Comparison of ENCODE assay signal across 12 cellular contexts in genomic region chr19:54939538-54939937, GRCh38. TPM values are rescaled to one million over a fixed set of nuclear protein-coding genes. Genes with fewer than 3 reads are reported as not detected.
"Had no signal": no experiment of that assay in that cellular context is flagged by ENCODE, and none has a peak within 500 bp of the region (broad histone marks: within the 10 kb centered on the region; RNA-seq: fewer than 3 reads in every experiment).

No MANE protein-coding gene starts in this region.

RNA-seq across cellular contexts. Expression of gene NLRP7, which starts 7.8 kb away (rescaled TPM):
- total RNA-seq: activated CD4-positive, alpha-beta memory T cell treated with anti-CD3 and anti-CD28 coated beads, Interleukin-2, amount 10 ng/mL, durations not matched to agents 7 days and 5 days; activated CD4-positive, alpha-beta T cell treated with anti-CD3 and anti-CD28 coated beads for 36 hours; activated CD4-positive, alpha-beta T cell treated with anti-CD3 and anti-CD28 coated beads, Interleukin-2, amount 10 ng/mL, durations not matched to agents 7 days and 5 days; activated CD8-positive, alpha-beta memory T cell treated with anti-CD3 and anti-CD28 coated beads, Interleukin-2, amount 10 ng/mL, durations not matched to agents 7 days and 5 days; activated CD8-positive, alpha-beta T cell treated with anti-CD3 and anti-CD28 coated beads, Interleukin-2, amount 10 ng/mL, durations not matched to agents 7 days and 5 days; activated naive CD8-positive, alpha-beta T cell treated with anti-CD3 and anti-CD28 coated beads, Interleukin-2, amount 10 ng/mL, durations not matched to agents 7 days and 5 days; activated T-helper 2 cell treated with anti-CD3 and anti-CD28 coated beads, Interferon-gamma antibody, Interleukin-2, Interleukin-4, amounts not matched to agents 10 μg/mL and 5 μg/mL and 100 μg/mL, durations not matched to agents 14 hours and 24 hours and 36 hours; ascending aorta; bronchial epithelial cell; chondrocyte had no signal
- polyA plus RNA-seq: adipose tissue had no signal

RNA-seq across cellular contexts. Expression of gene NLRP2, which starts 26.6 kb away (rescaled TPM):
- total RNA-seq: ascending aorta had no signal

RNA-seq across cellular contexts. Expression of gene NCR1, which starts 33.6 kb away (rescaled TPM):
- total RNA-seq: activated CD4-positive, alpha-beta memory T cell treated with anti-CD3 and anti-CD28 coated beads, Interleukin-2, amount 10 ng/mL, durations not matched to agents 7 days and 5 days; activated CD4-positive, alpha-beta T cell treated with anti-CD3 and anti-CD28 coated beads for 36 hours; activated CD4-positive, alpha-beta T cell treated with anti-CD3 and anti-CD28 coated beads, Interleukin-2, amount 10 ng/mL, durations not matched to agents 7 days and 5 days; activated T-helper 2 cell treated with anti-CD3 and anti-CD28 coated beads, Interferon-gamma antibody, Interleukin-2, Interleukin-4, amounts not matched to agents 10 μg/mL and 5 μg/mL and 100 μg/mL, durations not matched to agents 14 hours and 24 hours and 36 hours; ascending aorta; bronchial epithelial cell; cardiac muscle cell; chondrocyte had no signal
- polyA plus RNA-seq: cardiac muscle cell had no signal
